16 cellular contexts compared by ENCODE assay signal in the genomic region with DNA sequence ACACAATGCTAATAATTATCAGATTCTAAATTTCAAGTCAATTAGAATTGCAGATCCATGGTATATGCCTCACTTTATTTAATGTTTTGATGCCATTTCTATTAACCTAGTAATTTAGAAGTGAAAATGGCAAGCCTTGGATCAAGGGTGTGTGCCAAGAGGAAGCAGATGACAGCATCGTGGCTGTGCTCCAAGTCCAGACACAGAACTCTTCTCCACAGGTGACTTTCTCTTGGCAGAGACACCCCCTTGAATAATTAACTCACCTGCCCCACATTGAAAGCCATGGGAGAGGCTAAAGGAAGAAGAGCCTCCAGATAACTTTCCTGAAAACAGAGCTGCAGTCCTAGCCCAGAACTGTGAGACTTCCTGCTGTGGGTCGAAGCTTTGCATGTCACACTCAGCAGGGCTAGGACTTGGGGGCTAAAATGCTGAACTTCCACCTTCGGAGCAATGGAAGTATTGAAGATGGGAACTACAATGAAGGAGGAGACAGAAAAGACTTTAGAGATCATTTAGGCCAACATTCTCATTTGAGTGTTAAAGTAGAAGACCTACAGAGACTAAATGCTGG. TPM values are rescaled to one million over a fixed set of nuclear protein-coding genes. Genes with fewer than 3 reads are reported as not detected.
DNase-seq lines count a peak whose midpoint lies in the region; ATAC-seq, FAIRE-seq and TF ChIP-seq lines count a peak whose summit lies in the region.
"Had no signal": no experiment of that assay in that cellular context is flagged by ENCODE, and none has a peak within 500 bp of the region (broad histone marks: within the 10 kb centered on the region; RNA-seq: fewer than 3 reads in every experiment).

No MANE protein-coding gene starts in this region.

- TF ChIP-seq CTCF in pancreas (IDR thresholded peaks at IDR 0.05), result no peak

- no peaks in the 10 kb centered on the region for H3K36me3 ChIP-seq in pancreas

- DNase-seq in G401 (ENCODE audit: low spot score), result peak; percentile 37
- peak; percentile 24 for DNase-seq in NCI-H2029 (lab: John Stamatoyannopoulos, UW)
- peak; percentile 25 for DNase-seq in cerebellar cortex (ENCODE audit: low spot score)
- DNase-seq in pancreas, result peak in 4 of 6 donors; percentile 19 to 53 (median 30)
- DNase-seq in Kasumi-1 (lab: John Stamatoyannopoulos, UW), result no peak
- DNase-seq: AML-193, NCI-H446 treated with DMSO at 0.1 percent for 48 hours, NCI-H774, SIG-M5 had no signal

- intact Hi-C loops in pancreas (cut with DNase I), result no loop called here

- no peak for FAIRE-seq in pancreas (lab: Jason Lieb, UNC)
- FAIRE-seq: G401.6, GM12891, K562 had no signal

- H3K4me1 ChIP-seq in pancreas, result no peaks in the 10 kb centered on the region

- H3K4me3 ChIP-seq in pancreas, result no peak overlapping the region
- H3K4me3 ChIP-seq: K562 had no signal

- 37% methylated on average over 3 of the region's 3 CpGs for WGBS in pancreas, 2 donors

- H3K27ac ChIP-seq in pancreas, result peak overlapping the region in 2 of 4 donors; percentile 56 to 64

- H3K27me3 ChIP-seq in pancreas, result no peaks in the 10 kb centered on the region

- no peaks in the 10 kb centered on the region for H3K9me3 ChIP-seq in pancreas

- ATAC-seq in pancreas, result peak; percentile 54 to 84 (median 72)
- ATAC-seq in HG03108 (IDR thresholded peaks at IDR 0.05; ENCODE audit: unreplicated experiment), result no peak
- no peak for ATAC-seq in GM18511 (IDR thresholded peaks at IDR 0.05; ENCODE audit: unreplicated experiment)
- ATAC-seq: HCT116, K562 had no signal

- in situ Hi-C loops in G401 (cut with HindIII; ENCODE audit: low sequenced_read_pairs), result no loop called here

RNA-seq across cellular contexts. Expression of gene C10orf90, which starts 1.0 kb away (rescaled TPM):
- not detected in 2 replicates for total RNA-seq in G401 (2014; rRNA removed; shearing (Covaris generic))
- total RNA-seq in pancreas, result under 1 TPM in 3 of 6 donors, not detected in 3; 0.32 to 0.64 (median 0.47) TPM
- polyA plus RNA-seq in pancreas, result not detected
- total RNA-seq: HT1080, K562 had no signal
- polyA plus RNA-seq: K562 had no signal

Comparison
In these comparisons a context has a peak if more than half of its experiments do, and no peak if none do; other contexts are left out.
1. DNase-seq: peak in G401 (single experiment), NCI-H2029 (single experiment), cerebellar cortex (single experiment) and pancreas (4 of 6); none in Kasumi-1 (0 of 2).
2. ATAC-seq: peak in pancreas (4 of 4); none in HG03108 (single experiment) and GM18511 (single experiment).